23 cellular contexts compared by ENCODE assay signal in genomic region chr2:105568323-105568610, GRCh38.
DNase-seq lines count a peak whose midpoint lies in the region; ATAC-seq and TF ChIP-seq lines count a peak whose summit lies in the region.
"Had no signal": no experiment of that assay in that cellular context is flagged by ENCODE, and none has a peak within 500 bp of the region (broad histone marks: within the 10 kb centered on the region; RNA-seq: fewer than 3 reads in every experiment).

No MANE protein-coding gene starts in this region.

- no peaks in the 10 kb centered on the region for H3K36me3 ChIP-seq in thyroid gland
- H3K36me3 ChIP-seq: transverse colon had no signal

- H3K27me3 ChIP-seq in thyroid gland: no peaks in the 10 kb centered on the region
- H3K27me3 ChIP-seq: transverse colon had no signal

- H3K9me3 Mint-ChIP-seq in activated CD4-positive, alpha-beta T cell treated with anti-CD3 and anti-CD28 coated beads, Interleukin-2, amount 10 ng/mL, durations not matched to agents 24 days and 14 days: no peaks in the 10 kb centered on the region
- no peaks in the 10 kb centered on the region for H3K9me3 Mint-ChIP-seq in activated T-helper 17 cell treated with anti-CD3 and anti-CD28 coated beads, Interleukin-2, amount 50 U/mL, for 72 hours
- H3K9me3 Mint-ChIP-seq: natural killer cell; stimulated activated memory B cell treated with anti-CD40 and anti-IgM and Interleukin-4, amounts not matched to agents 10 μg/mL and 1 μg/mL and 100 μg/mL, for 72 hours had no signal

- peak overlapping the region in 2 of 3 donors; percentile 24 to 74 for H3K27ac ChIP-seq in thyroid gland
- H3K27ac ChIP-seq: 22Rv1, transverse colon had no signal

- H3K27ac Mint-ChIP-seq in activated CD4-positive, alpha-beta T cell treated with anti-CD3 and anti-CD28 coated beads, Interleukin-2, amount 10 ng/mL, durations not matched to agents 24 days and 14 days: no peak overlapping the region
- H3K27ac Mint-ChIP-seq in activated T-helper 17 cell treated with anti-CD3 and anti-CD28 coated beads, Interleukin-2, amount 50 U/mL, for 72 hours: no peak overlapping the region
- H3K27ac Mint-ChIP-seq: B cell; natural killer cell; stimulated activated memory B cell treated with anti-CD40 and anti-IgM and Interleukin-4, amounts not matched to agents 10 μg/mL and 1 μg/mL and 100 μg/mL, for 72 hours had no signal

- H3K4me3 Mint-ChIP-seq in activated CD4-positive, alpha-beta T cell treated with anti-CD3 and anti-CD28 coated beads, Interleukin-2, amount 10 ng/mL, durations not matched to agents 24 days and 14 days: peak overlapping the region; percentile 24
- peak overlapping the region; percentile 32 for H3K4me3 Mint-ChIP-seq in activated T-helper 17 cell treated with anti-CD3 and anti-CD28 coated beads, Interleukin-2, amount 50 U/mL, for 72 hours
- H3K4me3 Mint-ChIP-seq: B cell; natural killer cell; stimulated activated memory B cell treated with anti-CD40 and anti-IgM and Interleukin-4, amounts not matched to agents 10 μg/mL and 1 μg/mL and 100 μg/mL, for 72 hours had no signal

- H3K9me3 ChIP-seq in thyroid gland: no peaks in the 10 kb centered on the region
- H3K9me3 ChIP-seq: transverse colon had no signal

- TF ChIP-seq CTCF in thyroid gland (IDR thresholded peaks at IDR 0.05): no peak

- DNase-seq in activated CD4-positive, alpha-beta T cell treated with anti-CD3 and anti-CD28 coated beads, Interleukin-2, amount 10 ng/mL, durations not matched to agents 24 days and 14 days: no peak
- DNase-seq in activated CD4-positive, alpha-beta T cell treated with anti-CD3 and anti-CD28 coated beads, Interleukin-2, amount 50 U/mL, for 48 hours: no peak
- peak; percentile 4 for DNase-seq in fibroblast of peridontal ligament (ENCODE audit: extremely low read depth)
- peak; percentile 28 to 41 for DNase-seq in thyroid gland
- no peak for DNase-seq in SW480 (ENCODE audit: low spot score)
- DNase-seq: activated effector memory CD4-positive, alpha-beta T cell treated with Interleukin-2 at 50 U/mL for 16 hours; aorta; effector CD4-positive, alpha-beta T cell; KG1; mesendoderm; natural killer cell; NCI-H1694; NCI-H748 treated with DMSO at 0.1 percent for 48 hours; posterior cingulate gyrus; transverse colon had no signal

- peak overlapping the region in 2 of 3 donors; percentile 5 to 16 for H3K4me3 ChIP-seq in thyroid gland (replicated peaks in 1 of 3)
- H3K4me3 ChIP-seq: transverse colon had no signal

- TF ChIP-seq POLR2A in thyroid gland (IDR thresholded peaks at IDR 0.05): peak in 1 of 2 donors; percentile 23

- H3K36me3 Mint-ChIP-seq in activated CD4-positive, alpha-beta T cell treated with anti-CD3 and anti-CD28 coated beads, Interleukin-2, amount 10 ng/mL, durations not matched to agents 24 days and 14 days (ENCODE audit: low read depth): no peaks in the 10 kb centered on the region
- no peaks in the 10 kb centered on the region for H3K36me3 Mint-ChIP-seq in activated T-helper 17 cell treated with anti-CD3 and anti-CD28 coated beads, Interleukin-2, amount 50 U/mL, for 72 hours (ENCODE audit: low read depth)
- H3K36me3 Mint-ChIP-seq: natural killer cell; stimulated activated memory B cell treated with anti-CD40 and anti-IgM and Interleukin-4, amounts not matched to agents 10 μg/mL and 1 μg/mL and 100 μg/mL, for 72 hours had no signal

- 40 to 47% methylated on average over 7 of the region's 7 CpGs for WGBS in thyroid gland, 2 donors

- peaks cover 2% of the 10 kb centered on the region for H3K4me1 Mint-ChIP-seq in activated CD4-positive, alpha-beta T cell treated with anti-CD3 and anti-CD28 coated beads, Interleukin-2, amount 10 ng/mL, durations not matched to agents 24 days and 14 days
- peaks cover 9% of the 10 kb centered on the region for H3K4me1 Mint-ChIP-seq in activated T-helper 17 cell treated with anti-CD3 and anti-CD28 coated beads, Interleukin-2, amount 50 U/mL, for 72 hours
- H3K4me1 Mint-ChIP-seq: B cell had no signal

- intact Hi-C loops in activated CD4-positive, alpha-beta T cell treated with anti-CD3 and anti-CD28 coated beads, Interleukin-2, amount 10 ng/mL, durations not matched to agents 24 days and 14 days (cut with micrococcal nuclease): no loop called here
- intact Hi-C loops in thyroid gland (cut with DNase I): no loop called here

- peaks cover 0 to 9% of the 10 kb centered on the region in 2 donors for H3K4me1 ChIP-seq in thyroid gland

- ATAC-seq in activated T-helper 17 cell treated with anti-CD3 and anti-CD28 coated beads, Interleukin-2, amount 50 U/mL, for 72 hours (replicated peaks): peak; percentile 39
- no peak for ATAC-seq in GM18520 (IDR thresholded peaks at IDR 0.05; ENCODE audit: unreplicated experiment)
- ATAC-seq in HG03159 (IDR thresholded peaks at IDR 0.05; ENCODE audit: unreplicated experiment): no peak
- ATAC-seq: esophagus mucosa; natural killer cell; Right ventricle myocardium inferior; stimulated activated memory B cell treated with anti-CD40 and anti-IgM and Interleukin-4, amounts not matched to agents 10 μg/mL and 1 μg/mL and 100 μg/mL, for 72 hours had no signal

- H3K27me3 Mint-ChIP-seq in activated CD4-positive, alpha-beta T cell treated with anti-CD3 and anti-CD28 coated beads, Interleukin-2, amount 10 ng/mL, durations not matched to agents 24 days and 14 days: peaks cover 21% of the 10 kb centered on the region
- peaks cover 7% of the 10 kb centered on the region for H3K27me3 Mint-ChIP-seq in activated T-helper 17 cell treated with anti-CD3 and anti-CD28 coated beads, Interleukin-2, amount 50 U/mL, for 72 hours

Comparison
In these comparisons a context has a peak if more than half of its experiments do, and no peak if none do; other contexts are left out.
1. DNase-seq: peak in fibroblast of peridontal ligament (single experiment) and thyroid gland (2 of 2); none in activated CD4-positive, alpha-beta T cell treated with anti-CD3 and anti-CD28 coated beads, Interleukin-2, amount 10 ng/mL, durations not matched to agents 24 days and 14 days (single experiment), activated CD4-positive, alpha-beta T cell treated with anti-CD3 and anti-CD28 coated beads, Interleukin-2, amount 50 U/mL, for 48 hours (0 of 2) and SW480 (single experiment).